ENCODE assay signal across 9 cellular contexts in genomic region chr1:161706483-161707347, GRCh38. TPM values are rescaled to one million over a fixed set of nuclear protein-coding genes. Genes with fewer than 3 reads are reported as not detected.
DNase-seq lines count a peak whose midpoint lies in the region; ATAC-seq and TF ChIP-seq lines count a peak whose summit lies in the region.
"Had no signal": no experiment of that assay in that cellular context is flagged by ENCODE, and none has a peak within 500 bp of the region (broad histone marks: within the 10 kb centered on the region; RNA-seq: fewer than 3 reads in every experiment).

FCRLA (plus strand) TSS chr1:161707229; CDS start chr1:161707265, 36 bp downstream.

- 12% methylated on average over 4 of the region's 4 CpGs for WGBS in mammary epithelial cell (ENCODE audit: low coverage, missing lambda C conversion rate)

- H3K4me2 ChIP-seq in mammary epithelial cell (ENCODE audit: insufficient read depth, low read depth, low read length): peak within 1 kb of the TSS; percentile 54
- H3K4me2 ChIP-seq in skeletal muscle satellite cell (ENCODE audit: low read length): peak within 1 kb of the TSS; percentile 61

- H3K4me3 ChIP-seq in GM12865 (ENCODE audit: low read depth, low read length) (peak within 1 kb of the TSS; percentile 80), mammary epithelial cell (replicated peaks in 1 of 3; ENCODE audit: insufficient read depth in 1 of 3, low read depth in 2 of 3, low read length in 3 of 3) (no peak within 1 kb of the TSS), skeletal muscle satellite cell (ENCODE audit: low read length) (peak within 1 kb of the TSS; percentile 9)
- H3K4me3 ChIP-seq: pancreas had no signal

- H3K27me3 ChIP-seq in mammary epithelial cell (ENCODE audit: insufficient read depth, low read length): no peaks in the 10 kb centered on the region
- H3K27me3 ChIP-seq in skeletal muscle satellite cell (ENCODE audit: control insufficient read depth, insufficient read depth, low read length): no peaks in the 10 kb centered on the region
- H3K27me3 ChIP-seq: pancreas had no signal

- in situ Hi-C loops in mammary epithelial cell (cut with MboI; ENCODE audit: low sequenced_read_pairs in 2 of 2): no loop called here

- no peaks in the 10 kb centered on the region for H3K79me2 ChIP-seq in mammary epithelial cell (ENCODE audit: insufficient read depth, low read length)

- peak within 1 kb of the TSS; percentile 81 for H3K27ac ChIP-seq in mammary epithelial cell (ENCODE audit: insufficient read depth, low read depth, low read length)
- H3K27ac ChIP-seq: pancreas had no signal

- TSS peak; percentile 97 for BruUV-seq in mammary epithelial cell (replicated peaks; lab: Mats Ljungman, UMichigan)

- peak within 1 kb of the TSS; percentile 73 for H2AFZ ChIP-seq in mammary epithelial cell (ENCODE audit: low read depth, low read length)

- DNase-seq in GM12865 (ENCODE audit: low read depth) (peak; percentile 92), HT1080 (ENCODE audit: low read depth) (peak; percentile 97), mammary epithelial cell (peak; percentile 94), SHP77 treated with DMSO at 0.1 percent for 48 hours (lab: John Stamatoyannopoulos, UW) (no peak), NCI-H345 (lab: John Stamatoyannopoulos, UW) (no peak), NCI-H82 (lab: John Stamatoyannopoulos, UW) (no peak)
- DNase-seq: pancreas had no signal

- peak; percentile 64 for ATAC-seq in GM21528 (IDR thresholded peaks at IDR 0.05; ENCODE audit: low FRiP score, unreplicated experiment)

- H3K36me3 ChIP-seq in mammary epithelial cell (ENCODE audit: insufficient read depth, low read length): no peaks in the 10 kb centered on the region
- H3K36me3 ChIP-seq in skeletal muscle satellite cell (ENCODE audit: insufficient read depth, low read length): no peaks in the 10 kb centered on the region
- H3K36me3 ChIP-seq: pancreas had no signal

- no peak for TF ChIP-seq CTCF in GM12865 (IDR thresholded peaks at IDR 0.05; ENCODE audit: insufficient read depth, low read depth, low read length, missing control alignments)
- TF ChIP-seq CTCF in mammary epithelial cell (conservative IDR thresholded peaks at IDR 0.05 in 1 of 2, IDR thresholded peaks at IDR 0.05 in 1 of 2; ENCODE audit: extremely low read depth in 1 of 2, insufficient read depth in 1 of 2, low read depth in 1 of 2, low read length in 2 of 2): no peak

- H3K9me3 ChIP-seq in mammary epithelial cell (replicated peaks; ENCODE audit: insufficient read depth, low read length) (no peaks in the 10 kb centered on the region), skeletal muscle satellite cell (replicated peaks; ENCODE audit: low read length) (no peaks in the 10 kb centered on the region)
- H3K9me3 ChIP-seq: pancreas had no signal

- CTCF ChIA-PET in mammary epithelial cell (lab: Charles Lee; ENCODE audit: low non-redundant PET): no interaction called here

- dilution Hi-C loops in mammary epithelial cell (cut with HindIII; ENCODE audit: low sequenced_read_pairs): no loop called here

- H3K4me1 ChIP-seq in mammary epithelial cell (ENCODE audit: insufficient read depth, low read length) (peaks cover 21% of the 10 kb centered on the region), skeletal muscle satellite cell (ENCODE audit: control insufficient read depth, insufficient read depth, low read length) (peaks cover 17% of the 10 kb centered on the region)
- H3K4me1 ChIP-seq: pancreas had no signal

- intact Hi-C loops in mammary epithelial cell (cut with micrococcal nuclease): loop anchor here (1.0 kb wide), 1 partner anchor 20 kb away; no protein-coding TSS in a partner anchor

- H4K20me1 ChIP-seq in mammary epithelial cell (ENCODE audit: insufficient read depth, low read length): no peaks in the 10 kb centered on the region

- H3K9ac ChIP-seq in mammary epithelial cell (ENCODE audit: insufficient read depth, low read length) (peak within 1 kb of the TSS; percentile 35), skeletal muscle satellite cell (ENCODE audit: low read depth, low read length) (peak within 1 kb of the TSS; percentile 65)

RNA-seq across cellular contexts. Expression of gene FCRLA, which starts in this region (rescaled TPM):
- 0.84 and 1.5 TPM in 2 replicates for total RNA-seq in HT1080 (2014; rRNA removed; shearing (Covaris generic))
- polyA plus RNA-seq in HT1080 (2015; cell fraction: cytosol; rRNA removed): 1.7 and 2.4 TPM in 2 replicates
- 1.5 and 1.6 TPM in 2 replicates for polyA plus RNA-seq in HT1080 (2015; cell fraction: nucleus; rRNA removed)
- total RNA-seq in mammary epithelial cell: 1 to 10 TPM in 1 of 2 donors, under 1 TPM in 1; 0.67 to 4.4 TPM
- polyA plus RNA-seq in mammary epithelial cell: 3.5 TPM
- 0.41 TPM for polyA minus RNA-seq in mammary epithelial cell
- total RNA-seq in skeletal muscle satellite cell (2012; rRNA removed): 1.3 and 6.6 TPM in 2 replicates
- polyA plus RNA-seq: pancreas had no signal

Comparison
In these comparisons a context has a peak if more than half of its experiments do, and no peak if none do; other contexts are left out.
1. DNase-seq: peak in GM12865 (single experiment), HT1080 (single experiment) and mammary epithelial cell (single experiment); none in SHP77 treated with DMSO at 0.1 percent for 48 hours (single experiment), NCI-H345 (single experiment) and NCI-H82 (single experiment).
2. H3K4me3 ChIP-seq: peak in GM12865 (single experiment) and skeletal muscle satellite cell (single experiment); none in mammary epithelial cell (0 of 3).